In the genomic region with DNA sequence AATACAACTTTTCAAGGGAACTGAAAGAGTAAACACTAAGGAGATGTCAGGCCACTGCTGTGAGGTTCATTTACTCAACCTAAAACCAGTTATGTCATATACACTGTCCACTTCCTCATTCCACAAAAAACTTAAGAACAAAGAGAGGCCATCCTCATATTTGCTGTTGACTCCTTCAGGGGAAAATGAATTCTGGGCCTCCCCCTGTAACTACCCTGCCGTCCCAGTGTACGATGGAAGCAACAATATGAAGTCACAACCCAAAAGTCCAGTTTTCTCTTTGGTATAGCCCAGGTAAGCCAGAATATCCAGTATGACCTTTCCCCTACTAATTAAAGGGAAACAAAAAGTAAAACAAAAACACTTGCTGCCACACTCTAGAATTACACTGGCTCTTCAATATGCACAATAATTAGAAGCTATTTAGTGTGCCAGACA, we compare ENCODE assay signal across 9 cellular contexts. TPM values are rescaled to one million over a fixed set of nuclear protein-coding genes. Genes with fewer than 3 reads are reported as not detected.
A peak's percentile ranks its signal among the peaks of the same experiment; 100 is the strongest.
DNase-seq lines count a peak whose midpoint lies in the region; ATAC-seq and TF ChIP-seq lines count a peak whose summit lies in the region.
"Had no signal": no experiment of that assay in that cellular context is flagged by ENCODE, and none has a peak within 500 bp of the region (broad histone marks: within the 10 kb centered on the region; RNA-seq: fewer than 3 reads in every experiment).

No MANE protein-coding gene starts in this region.

- peaks cover 7% of the 10 kb centered on the region for H3K9me3 Mint-ChIP-seq in glutamatergic neuron (ENCODE audit: unreplicated experiment)

- DNase-seq in LoVo (ENCODE audit: low spot score), result peak; percentile 53
- peak; percentile 3 for DNase-seq in putamen (ENCODE audit: low spot score)
- no peak for DNase-seq in NCI-H1048 (lab: John Stamatoyannopoulos, UW)
- no peak for DNase-seq in WERI-Rb-1
- no peak for DNase-seq in glutamatergic neuron

- no peak overlapping the region for H3K4me3 Mint-ChIP-seq in glutamatergic neuron (ENCODE audit: unreplicated experiment)

- H3K4me1 Mint-ChIP-seq in glutamatergic neuron (ENCODE audit: low read depth, unreplicated experiment), result peaks cover 18% of the 10 kb centered on the region

- TF ChIP-seq CTCF in WERI-Rb-1 (IDR thresholded peaks at IDR 0.05; ENCODE audit: low read depth, low read length) (no peak), glutamatergic neuron (IDR thresholded peaks at IDR 0.05; ENCODE audit: partially characterized antibody, unreplicated experiment) (no peak)

- peak overlapping the region; percentile 44 for H3K27ac ChIP-seq in duodenal mucosa (ENCODE audit: low read depth, low read length)
- H3K27ac ChIP-seq in WERI-Rb-1, result no peak overlapping the region
- H3K27ac ChIP-seq: thoracic aorta had no signal

- H3K36me3 ChIP-seq in duodenal mucosa (ENCODE audit: control insufficient read depth in 1 of 2, insufficient read depth in 2 of 2, low read length in 2 of 2) (peaks cover 7 to 10% of the 10 kb centered on the region in 2 donors), WERI-Rb-1 (peaks cover 35% of the 10 kb centered on the region)
- H3K36me3 ChIP-seq: thoracic aorta had no signal

- ATAC-seq in GM18499 (IDR thresholded peaks at IDR 0.05; ENCODE audit: insufficient read depth, unreplicated experiment), result peak; percentile 69
- peak; percentile 94 for ATAC-seq in GM21717 (IDR thresholded peaks at IDR 0.05; ENCODE audit: unreplicated experiment)

- H3K27ac Mint-ChIP-seq in glutamatergic neuron (ENCODE audit: unreplicated experiment), result no peak overlapping the region

- no peaks in the 10 kb centered on the region for H3K9me3 ChIP-seq in duodenal mucosa (ENCODE audit: control insufficient read depth in 1 of 2, low read length in 2 of 2)
- no peaks in the 10 kb centered on the region for H3K9me3 ChIP-seq in WERI-Rb-1 (ENCODE audit: severe bottlenecking)
- H3K9me3 ChIP-seq: thoracic aorta had no signal

- peak overlapping the region; percentile 20 to 28 for H3K4me3 ChIP-seq in duodenal mucosa (ENCODE audit: low read depth in 1 of 2, low read length in 2 of 2)
- H3K4me3 ChIP-seq in WERI-Rb-1 (ENCODE audit: low read depth, low read length), result no peak overlapping the region
- H3K4me3 ChIP-seq: thoracic aorta had no signal

- H3K27me3 ChIP-seq in duodenal mucosa (ENCODE audit: control insufficient read depth in 1 of 2, insufficient read depth in 2 of 2, low read length in 2 of 2) (no peaks in the 10 kb centered on the region), WERI-Rb-1 (ENCODE audit: insufficient read depth, low read depth, severe bottlenecking) (no peaks in the 10 kb centered on the region)

- no peaks in the 10 kb centered on the region for H3K36me3 Mint-ChIP-seq in glutamatergic neuron (ENCODE audit: unreplicated experiment)

- H3K27me3 Mint-ChIP-seq in glutamatergic neuron (ENCODE audit: unreplicated experiment), result peaks cover 4% of the 10 kb centered on the region

- peak overlapping the region in 1 of 2 donors; percentile 4 for H3K9ac ChIP-seq in duodenal mucosa (ENCODE audit: low read depth in 1 of 2, low read length in 2 of 2)

- H3K4me1 ChIP-seq in duodenal mucosa (ENCODE audit: control insufficient read depth in 1 of 2, insufficient read depth in 2 of 2, low read length in 2 of 2), result peaks cover under 1 to 18% of the 10 kb centered on the region in 2 donors

RNA-seq across cellular contexts. Expression of a gene that starts 16.2 kb away (rescaled TPM):
- total RNA-seq in glutamatergic neuron (ENCODE audit: unreplicated experiment), result 8.0 TPM

Comparison
In these comparisons a context has a peak if more than half of its experiments do, and no peak if none do; other contexts are left out.
1. DNase-seq: peak in LoVo (single experiment) and putamen (single experiment); none in NCI-H1048 (single experiment), WERI-Rb-1 (single experiment) and glutamatergic neuron (single experiment).